ENCODE assay signal across 16 cellular contexts in the genomic region with DNA sequence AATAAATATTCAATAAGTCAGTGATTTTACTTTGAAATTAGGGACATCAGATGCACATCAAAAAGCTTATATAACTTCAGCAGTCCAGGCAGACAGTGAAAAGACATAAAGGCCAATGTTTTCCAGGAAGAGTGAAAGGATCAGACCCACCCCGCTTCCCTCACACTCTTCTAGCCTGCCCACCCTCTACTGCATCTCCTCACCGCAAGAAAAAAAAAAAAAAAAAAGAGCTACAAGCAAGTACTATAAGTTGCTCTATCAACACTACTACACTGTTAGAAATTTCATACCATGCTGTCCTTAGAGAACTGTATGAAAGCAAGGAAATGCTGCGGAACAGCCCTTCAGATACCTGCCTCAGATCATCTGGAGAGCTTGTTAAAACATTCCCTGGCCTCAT.
DNase-seq lines count a peak whose midpoint lies in the region; ATAC-seq, FAIRE-seq and TF ChIP-seq lines count a peak whose summit lies in the region.
"Had no signal": no experiment of that assay in that cellular context is flagged by ENCODE, and none has a peak within 500 bp of the region (broad histone marks: within the 10 kb centered on the region; RNA-seq: fewer than 3 reads in every experiment).

No MANE protein-coding gene starts in this region.

- peaks cover 0 to 5% of the 10 kb centered on the region in 2 experiments; a peak in 2 of 4 replicates for H3K79me1 ChIP-seq in IMR-90 (ENCODE audit: low read depth in 1 of 2, low read length in 2 of 2)

- no peaks in the 10 kb centered on the region for H4K20me1 ChIP-seq in IMR-90 (ENCODE audit: insufficient read depth, low read length)
- H4K20me1 ChIP-seq in K562 (replicated peaks; ENCODE audit: control insufficient read depth, insufficient read depth, low read length), result no peaks in the 10 kb centered on the region
- H4K20me1 ChIP-seq in neural progenitor cell (ENCODE audit: low read depth), result no peaks in the 10 kb centered on the region
- H4K20me1 ChIP-seq: BLaER1 had no signal

- H3K27me3 Mint-ChIP-seq in activated CD8-positive, alpha-beta T cell treated with anti-CD3 and anti-CD28 coated beads for 36 hours, result no peaks in the 10 kb centered on the region
- H3K27me3 Mint-ChIP-seq in activated CD8-positive, alpha-beta T cell treated with anti-CD3 and anti-CD28 coated beads, Interleukin-2, amount 10 ng/mL, durations not matched to agents 7 days and 5 days (ENCODE audit: low read depth), result no peaks in the 10 kb centered on the region
- H3K27me3 Mint-ChIP-seq in neural progenitor cell (ENCODE audit: insufficient read depth, low read depth), result no peaks in the 10 kb centered on the region

- no peak for TF ChIP-seq CTCF in activated CD8-positive, alpha-beta T cell treated with anti-CD3 and anti-CD28 coated beads for 36 hours (IDR thresholded peaks at IDR 0.05)
- TF ChIP-seq CTCF in IMR-90 (conservative IDR thresholded peaks at IDR 0.05; ENCODE audit: low read depth, low read length) (no peak), K562 (IDR thresholded peaks at IDR 0.05 in 2 of 3, conservative IDR thresholded peaks at IDR 0.05 in 1 of 3; ENCODE audit: insufficient read depth in 2 of 3, low read depth in 1 of 3, low read length in 3 of 3) (no peak), neural progenitor cell (IDR thresholded peaks at IDR 0.05) (no peak), GM10266 (IDR thresholded peaks at IDR 0.05; ENCODE audit: control insufficient read depth, insufficient read depth, low read depth, missing control alignments) (no peak)

- H3K27me3 ChIP-seq in IMR-90 (ENCODE audit: control insufficient read depth, insufficient read depth, low read length) (no peaks in the 10 kb centered on the region), K562 (ENCODE audit: control insufficient read depth in 2 of 2, insufficient read depth in 2 of 2, low read length in 2 of 2) (no peaks in the 10 kb centered on the region), neural progenitor cell (no peaks in the 10 kb centered on the region)
- H3K27me3 ChIP-seq: BLaER1 had no signal

- H4K8ac ChIP-seq in IMR-90 (ENCODE audit: low read depth in 2 of 2, low read length in 2 of 2), result no peak overlapping the region

- H3K9me3 ChIP-seq in IMR-90 (ENCODE audit: control insufficient read depth, insufficient read depth, low read length) (no peaks in the 10 kb centered on the region), K562 (replicated peaks; ENCODE audit: control insufficient read depth, insufficient read depth, low read depth, low read length) (no peaks in the 10 kb centered on the region), neural progenitor cell (ENCODE audit: low read depth) (no peaks in the 10 kb centered on the region)
- H3K9me3 ChIP-seq: BLaER1 had no signal

- peaks cover 2% of the 10 kb centered on the region for H3K9me3 Mint-ChIP-seq in activated CD8-positive, alpha-beta T cell treated with anti-CD3 and anti-CD28 coated beads for 36 hours
- no peaks in the 10 kb centered on the region for H3K9me3 Mint-ChIP-seq in activated CD8-positive, alpha-beta T cell treated with anti-CD3 and anti-CD28 coated beads, Interleukin-2, amount 10 ng/mL, durations not matched to agents 7 days and 5 days (ENCODE audit: insufficient read depth)
- peaks cover 2% of the 10 kb centered on the region for H3K9me3 Mint-ChIP-seq in neural progenitor cell
- H3K9me3 Mint-ChIP-seq: HFFc6 had no signal

- H2BK15ac ChIP-seq in IMR-90 (ENCODE audit: low read depth, low read length), result peak overlapping the region; percentile 7; the same call in 1 of the 3 replicates

- H2BK120ac ChIP-seq in IMR-90 (ENCODE audit: low read depth, low read length), result no peak overlapping the region

- peak overlapping the region; percentile 17 for H3K27ac Mint-ChIP-seq in activated CD8-positive, alpha-beta T cell treated with anti-CD3 and anti-CD28 coated beads for 36 hours
- H3K27ac Mint-ChIP-seq in activated CD8-positive, alpha-beta T cell treated with anti-CD3 and anti-CD28 coated beads, Interleukin-2, amount 10 ng/mL, durations not matched to agents 7 days and 5 days, result no peak overlapping the region
- peak overlapping the region; percentile 35 for H3K27ac Mint-ChIP-seq in neural progenitor cell
- H3K27ac Mint-ChIP-seq: HFFc6 had no signal

- no peak overlapping the region for H3K18ac ChIP-seq in IMR-90 (ENCODE audit: low read depth, low read length)

- no peak overlapping the region for H3K4me3 Mint-ChIP-seq in activated CD8-positive, alpha-beta T cell treated with anti-CD3 and anti-CD28 coated beads for 36 hours
- no peak overlapping the region for H3K4me3 Mint-ChIP-seq in activated CD8-positive, alpha-beta T cell treated with anti-CD3 and anti-CD28 coated beads, Interleukin-2, amount 10 ng/mL, durations not matched to agents 7 days and 5 days
- no peak overlapping the region for H3K4me3 Mint-ChIP-seq in neural progenitor cell
- H3K4me3 Mint-ChIP-seq: HFFc6 had no signal

- no peak for TF ChIP-seq EP300 in K562 (IDR thresholded peaks at IDR 0.05; ENCODE audit: low read length)

- in situ Hi-C loops in IMR-90 (cut with MboI; ENCODE audit: low sequenced_read_pairs) (no loop called here), K562 (cut with MboI) (no loop called here)

- H2AK9ac ChIP-seq in IMR-90 (replicated peaks; ENCODE audit: low read depth, low read length, poor library complexity), result no peak overlapping the region

- intact Hi-C loops in activated CD8-positive, alpha-beta T cell treated with anti-CD3 and anti-CD28 coated beads for 36 hours (cut with micrococcal nuclease), result no loop called here
- intact Hi-C loops in IMR-90 (cut with micrococcal nuclease) (no loop called here), K562 (cut with micrococcal nuclease) (no loop called here)

- no peak overlapping the region for H3K56ac ChIP-seq in IMR-90 (ENCODE audit: extremely low read depth, insufficient read depth, low read length)

- WGBS in IMR-90 (ENCODE audit: extremely low coverage in 2 of 2, insufficient read length in 1 of 2), 2 experiments, result 80% methylated on average over 1 of the region's 3 CpGs; no CpG with 5 or more reads in 1 of the 2 experiments
- 86% methylated on average over 2 of the region's 3 CpGs for WGBS in K562 (ENCODE audit: insufficient coverage, low coverage, missing lambda C conversion rate)

- ATAC-seq in activated CD8-positive, alpha-beta T cell treated with anti-CD3 and anti-CD28 coated beads for 36 hours, result no peak
- no peak for ATAC-seq in activated CD8-positive, alpha-beta T cell treated with anti-CD3 and anti-CD28 coated beads, Interleukin-2, amount 10 ng/mL, durations not matched to agents 7 days and 5 days
- ATAC-seq in IMR-90 (ENCODE audit: low read depth) (no peak), K562 (no peak)

- H3F3A ChIP-seq in neural progenitor cell (ENCODE audit: low read depth), result no peaks in the 10 kb centered on the region

- no peak overlapping the region for H3K4me2 ChIP-seq in IMR-90 (ENCODE audit: low read depth, low read length)
- no peak overlapping the region for H3K4me2 ChIP-seq in K562 (ENCODE audit: insufficient read depth, low read length)
- no peak overlapping the region for H3K4me2 ChIP-seq in neural progenitor cell
- H3K4me2 ChIP-seq: BLaER1 had no signal

- no peak overlapping the region for H2BK5ac ChIP-seq in IMR-90 (ENCODE audit: low read depth, low read length, poor library complexity, severe bottlenecking)

- dilution Hi-C loops in IMR-90 (cut with HindIII; ENCODE audit: low sequenced_read_pairs, unreplicated experiment), result no loop called here

- H3K4ac ChIP-seq in IMR-90 (ENCODE audit: low read depth, low read length), result no peak overlapping the region

- TF ChIP-seq POLR2A in IMR-90 (IDR thresholded peaks at IDR 0.05; ENCODE audit: low read depth, low read length), result no peak
- no peak for TF ChIP-seq POLR2A in K562 (conservative IDR thresholded peaks at IDR 0.05)

- H3K23ac ChIP-seq in IMR-90 (ENCODE audit: low read depth, low read length), result no peak overlapping the region

- no peak overlapping the region for H4K5ac ChIP-seq in IMR-90 (ENCODE audit: low read depth, low read length)

- H3K4me1 ChIP-seq in IMR-90 (ENCODE audit: control insufficient read depth, insufficient read depth, low read length), result peaks cover 2% of the 10 kb centered on the region; the same call in 1 of the 2 replicates
- H3K4me1 ChIP-seq in K562 (replicated peaks in 1 of 2; ENCODE audit: control insufficient read depth in 2 of 2, insufficient read depth in 2 of 2, low read length in 2 of 2), result no peaks in the 10 kb centered on the region; a peak in 3 of 5 replicates
- no peaks in the 10 kb centered on the region for H3K4me1 ChIP-seq in neural progenitor cell
- H3K4me1 ChIP-seq: BLaER1 had no signal

- TF ChIP-seq RAD21 in IMR-90 (IDR thresholded peaks at IDR 0.05; ENCODE audit: low read length) (no peak), K562 (CRISPR knock-in tag; conservative IDR thresholded peaks at IDR 0.05 in 1 of 2, IDR thresholded peaks at IDR 0.05 in 1 of 2) (no peak)

- no peak overlapping the region for H2BK20ac ChIP-seq in IMR-90 (ENCODE audit: low read depth, low read length)

- H4K91ac ChIP-seq in IMR-90 (ENCODE audit: insufficient read depth, low read depth, low read length), result no peak overlapping the region

- POLR2A ChIA-PET in activated CD8-positive, alpha-beta T cell treated with anti-CD3 and anti-CD28 coated beads for 36 hours (lab: Charles Lee), result no interaction called here
- POLR2A ChIA-PET in activated CD8-positive, alpha-beta T cell treated with anti-CD3 and anti-CD28 coated beads, Interleukin-2, amount 10 ng/mL, durations not matched to agents 7 days and 5 days (lab: Charles Lee), result no interaction called here
- POLR2A ChIA-PET in IMR-90 (lab: Charles Lee; ENCODE audit: unreplicated experiment), result interaction anchor here (0.6 kb wide), 2 partner anchors 665 to 1577 kb away, joined by 3 read pairs; no protein-coding TSS in a partner anchor
- POLR2A ChIA-PET in K562 (lab: Yijun Ruan, JAX), result interaction anchor here (0.7 kb wide), 1 partner anchor 14 kb away, joined by 3 read pairs; no protein-coding TSS in a partner anchor

- H3K27ac ChIP-seq in IMR-90 (ENCODE audit: insufficient read depth, low read length), result no peak overlapping the region
- no peak overlapping the region for H3K27ac ChIP-seq in K562 (ENCODE audit: extremely low read depth, low read depth, low read length)
- H3K27ac ChIP-seq in neural progenitor cell, result no peak overlapping the region
- H3K27ac ChIP-seq: 22Rv1, BLaER1 had no signal

- no TSS peak for BruUV-seq in IMR-90 (replicated peaks; lab: Mats Ljungman, UMichigan)
- no TSS peak for BruUV-seq in K562 (replicated peaks; lab: Mats Ljungman, UMichigan)

- H2AFZ ChIP-seq in IMR-90 (replicated peaks; ENCODE audit: low read length, poor library complexity) (no peak overlapping the region), K562 (ENCODE audit: low read depth, low read length) (0 out of 2 replicates have a peak overlapping the region, but pooled peaks have one; percentile 3), neural progenitor cell (replicated peaks) (no peak overlapping the region)

- H3K9me1 ChIP-seq in IMR-90 (ENCODE audit: insufficient read depth, low read length), result no peaks in the 10 kb centered on the region
- H3K9me1 ChIP-seq in K562 (ENCODE audit: control insufficient read depth, insufficient read depth, low read length), result no peaks in the 10 kb centered on the region

- CTCF ChIA-PET in activated CD8-positive, alpha-beta T cell treated with anti-CD3 and anti-CD28 coated beads for 36 hours (lab: Charles Lee), result interaction anchor here (1.4 kb wide), 1 partner anchor 12 kb away, joined by 3 read pairs; no protein-coding TSS in a partner anchor
- CTCF ChIA-PET in activated CD8-positive, alpha-beta T cell treated with anti-CD3 and anti-CD28 coated beads, Interleukin-2, amount 10 ng/mL, durations not matched to agents 7 days and 5 days (lab: Charles Lee), result interaction anchor here (1.2 kb wide), 1 partner anchor 15 kb away, joined by 3 read pairs; no protein-coding TSS in a partner anchor
- CTCF ChIA-PET in IMR-90 (lab: Yijun Ruan, JAX), result no interaction called here
- CTCF ChIA-PET in K562 (lab: Yijun Ruan, JAX; ENCODE audit: low intra/inter-chr PET ratio), result no interaction called here

- H2AK5ac ChIP-seq in IMR-90 (ENCODE audit: low read depth, low read length), result no peak overlapping the region

- H3K4me1 Mint-ChIP-seq in activated CD8-positive, alpha-beta T cell treated with anti-CD3 and anti-CD28 coated beads for 36 hours (ENCODE audit: low read depth), result peaks cover 34% of the 10 kb centered on the region
- peaks cover 11% of the 10 kb centered on the region for H3K4me1 Mint-ChIP-seq in activated CD8-positive, alpha-beta T cell treated with anti-CD3 and anti-CD28 coated beads, Interleukin-2, amount 10 ng/mL, durations not matched to agents 7 days and 5 days (ENCODE audit: low read depth)
- peaks cover 16% of the 10 kb centered on the region for H3K4me1 Mint-ChIP-seq in neural progenitor cell

- H3K9ac ChIP-seq in IMR-90 (ENCODE audit: low read depth, low read length) (no peak overlapping the region), K562 (ENCODE audit: insufficient read depth in 1 of 2, low read depth in 2 of 2, low read length in 2 of 2) (no peak overlapping the region), neural progenitor cell (no peak overlapping the region)
- H3K9ac ChIP-seq: BLaER1 had no signal

- no peak for FAIRE-seq in K562 (lab: Jason Lieb, UNC)
- FAIRE-seq: HTR-8/SVneo had no signal

- no peaks in the 10 kb centered on the region for H3K36me3 Mint-ChIP-seq in activated CD8-positive, alpha-beta T cell treated with anti-CD3 and anti-CD28 coated beads for 36 hours (ENCODE audit: low read depth)
- H3K36me3 Mint-ChIP-seq in activated CD8-positive, alpha-beta T cell treated with anti-CD3 and anti-CD28 coated beads, Interleukin-2, amount 10 ng/mL, durations not matched to agents 7 days and 5 days (ENCODE audit: low read depth), result no peaks in the 10 kb centered on the region
- peaks cover 3% of the 10 kb centered on the region for H3K36me3 Mint-ChIP-seq in neural progenitor cell

- H3K14ac ChIP-seq in IMR-90 (replicated peaks; ENCODE audit: low read depth, low read length), result no peak overlapping the region

- DNase-seq in activated CD8-positive, alpha-beta T cell treated with anti-CD3 and anti-CD28 coated beads for 36 hours, result no peak
- no peak for DNase-seq in activated CD8-positive, alpha-beta T cell treated with anti-CD3 and anti-CD28 coated beads, Interleukin-2, amount 10 ng/mL, durations not matched to agents 7 days and 5 days
- no peak for DNase-seq in IMR-90
- no peak for DNase-seq in K562 (ENCODE audit: extremely low read depth in 1 of 4, low spot score in 3 of 4)
- no peak for DNase-seq in neural progenitor cell (ENCODE audit: low spot score)
- DNase-seq in medulla oblongata (ENCODE audit: extremely low spot score), result no peak
- no peak for DNase-seq in KG1 (lab: John Stamatoyannopoulos, UW)
- no peak for DNase-seq in GM10266 (ENCODE audit: extremely low spot score)
- DNase-seq: AML-193, DMS53, GF-D8, HCEC 1CT, HFFc6 had no signal

- H3K4me3 ChIP-seq in IMR-90 (ENCODE audit: insufficient read depth, low read depth, low read length), result no peak overlapping the region
- no peak overlapping the region for H3K4me3 ChIP-seq in K562
- H3K4me3 ChIP-seq in neural progenitor cell, result no peak overlapping the region
- H3K4me3 ChIP-seq: BLaER1 had no signal

- no peaks in the 10 kb centered on the region for H3K79me2 ChIP-seq in K562 (ENCODE audit: control insufficient read depth, insufficient read depth, low read length)
- H3K79me2 ChIP-seq in neural progenitor cell (ENCODE audit: low read depth), result peaks cover 12% of the 10 kb centered on the region

- H3K36me3 ChIP-seq in IMR-90 (ENCODE audit: control insufficient read depth, insufficient read depth, low read length) (no peaks in the 10 kb centered on the region), K562 (ENCODE audit: control insufficient read depth, insufficient read depth, low read length) (no peaks in the 10 kb centered on the region), neural progenitor cell (no peaks in the 10 kb centered on the region)
- H3K36me3 ChIP-seq: BLaER1 had no signal

Comparison
In these comparisons a context has a peak if more than half of its experiments do, and no peak if none do; other contexts are left out.
1. CTCF ChIA-PET loops: an anchor here in activated CD8-positive, alpha-beta T cell treated with anti-CD3 and anti-CD28 coated beads for 36 hours (1.4 kb wide) and activated CD8-positive, alpha-beta T cell treated with anti-CD3 and anti-CD28 coated beads, Interleukin-2, amount 10 ng/mL, durations not matched to agents 7 days and 5 days (1.2 kb wide); none called in IMR-90 and K562.
2. POLR2A ChIA-PET loops: an anchor here in IMR-90 (0.6 kb wide) and K562 (0.7 kb wide); none called in activated CD8-positive, alpha-beta T cell treated with anti-CD3 and anti-CD28 coated beads for 36 hours and activated CD8-positive, alpha-beta T cell treated with anti-CD3 and anti-CD28 coated beads, Interleukin-2, amount 10 ng/mL, durations not matched to agents 7 days and 5 days.